19 cellular contexts compared by ENCODE assay signal in the genomic region with DNA sequence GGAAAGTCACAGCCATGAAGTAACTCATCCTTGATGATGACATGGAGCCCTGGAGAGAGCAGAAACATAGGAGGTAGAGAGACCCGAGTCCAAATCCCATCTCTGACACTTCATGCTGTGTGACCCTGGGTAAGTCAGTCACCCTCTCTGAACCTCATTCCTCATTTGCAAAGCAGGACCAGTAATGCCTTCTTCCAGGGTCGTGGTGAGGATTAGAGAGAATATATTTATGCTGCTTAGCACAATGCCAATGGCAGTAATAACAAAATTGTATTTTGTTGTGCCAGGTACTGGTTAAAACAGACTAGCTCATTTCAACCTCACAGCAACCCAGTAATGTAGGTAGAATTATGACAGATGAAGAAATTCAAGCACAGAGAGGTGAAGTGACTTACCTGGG.
"Had no signal": no experiment of that assay in that cellular context is flagged by ENCODE, and none has a peak within 500 bp of the region (broad histone marks: within the 10 kb centered on the region; RNA-seq: fewer than 3 reads in every experiment).

No MANE protein-coding gene starts in this region.

- ATAC-seq: stimulated activated effector memory CD8-positive, alpha-beta T cell treated with anti-CD3 and anti-CD28 coated beads, Interleukin-12 subunit alpha, Interleukin-12 subunit beta, amount 100 ng/mL, for 72 hours; stimulated activated memory B cell treated with anti-CD40 and anti-IgM and Interleukin-4, amounts not matched to agents 10 μg/mL and 1 μg/mL and 100 μg/mL, for 72 hours; stimulated activated naive CD8-positive, alpha-beta T cell treated with anti-CD3 and anti-CD28 coated beads, Interleukin-15, Interleukin-2, amounts not matched to agents 100 U/mL and 50 U/mL, for 24 hours had no signal

- H3K36me3 ChIP-seq: stomach, suprapubic skin, thoracic aorta, thyroid gland, tibial artery, tibial nerve, transverse colon, upper lobe of left lung, upper lobe of right lung, uterus, vagina had no signal

- DNase-seq: stimulated activated CD4-positive, alpha-beta T cell treated with anti-CD3 and anti-CD28 coated beads, Interleukin-4, amount 100 ng/mL, for 4 hours; stimulated activated naive B cell treated with anti-CD40 and anti-IgM and Interleukin-4, amounts not matched to agents 10 μg/mL and 1 μg/mL and 100 μg/mL, for 72 hours; stimulated activated naive CD4-positive, alpha-beta T cell treated with Interleukin-2 at 50 U/mL for 16 hours; stomach; tibial artery; upper lobe of right lung had no signal

- H3K4me1 ChIP-seq: stomach, suprapubic skin, testis, thyroid gland, tibial artery, tibial nerve, transverse colon, upper lobe of left lung, upper lobe of right lung, uterus, vagina had no signal

- H3K4me3 ChIP-seq: stomach, suprapubic skin, testis, thoracic aorta, thyroid gland, tibial artery, tibial nerve, transverse colon, upper lobe of left lung, upper lobe of right lung, uterus, vagina had no signal

- H3K9me3 ChIP-seq: stomach, suprapubic skin, testis, thoracic aorta, thyroid gland, tibial artery, transverse colon, upper lobe of left lung, upper lobe of right lung, uterus, vagina had no signal

- H3K27ac ChIP-seq: stomach, suprapubic skin, testis, thoracic aorta, thyroid gland, tibial artery, tibial nerve, transverse colon, upper lobe of left lung, upper lobe of right lung, uterus, vagina had no signal

- FAIRE-seq: urothelium cell line had no signal

- H3K27me3 ChIP-seq: testis, thyroid gland, tibial nerve, upper lobe of left lung, uterus, vagina had no signal
